Comparison of ENCODE assay signal across 21 cellular contexts in genomic region chr11:111845256-111846028, GRCh38. TPM values are rescaled to one million over a fixed set of nuclear protein-coding genes. Genes with fewer than 3 reads are reported as not detected.
A peak's percentile ranks its signal among the peaks of the same experiment; 100 is the strongest.
DNase-seq lines count a peak whose midpoint lies in the region; ATAC-seq, FAIRE-seq and TF ChIP-seq lines count a peak whose summit lies in the region.
"Had no signal": no experiment of that assay in that cellular context is flagged by ENCODE, and none has a peak within 500 bp of the region (broad histone marks: within the 10 kb centered on the region; RNA-seq: fewer than 3 reads in every experiment).

No MANE protein-coding gene starts in this region.

- TF ChIP-seq POLR2A in H54 (IDR thresholded peaks at IDR 0.05; ENCODE audit: low read depth, low read length): no peak

- no peaks in the 10 kb centered on the region for H3K27me3 ChIP-seq in upper lobe of right lung
- H3K27me3 ChIP-seq: colonic mucosa, sigmoid colon, thyroid gland had no signal

- peaks cover 4% of the 10 kb centered on the region for H3K4me1 Mint-ChIP-seq in activated CD4-positive, alpha-beta T cell treated with anti-CD3 and anti-CD28 coated beads for 36 hours

- peak overlapping the region; percentile 58 for H3K27ac Mint-ChIP-seq in activated CD4-positive, alpha-beta T cell treated with anti-CD3 and anti-CD28 coated beads for 36 hours
- H3K27ac Mint-ChIP-seq: immature natural killer cell had no signal

- ATAC-seq in activated CD4-positive, alpha-beta T cell treated with anti-CD3 and anti-CD28 coated beads for 36 hours: no peak
- ATAC-seq in upper lobe of right lung (peak; percentile 69), GM18517 (IDR thresholded peaks at IDR 0.05; ENCODE audit: unreplicated experiment) (no peak)
- ATAC-seq: GM12878 had no signal

- no peak for FAIRE-seq in H54 (lab: Jason Lieb, UNC)
- FAIRE-seq: GM12878 had no signal

- intact Hi-C loops in activated CD4-positive, alpha-beta T cell treated with anti-CD3 and anti-CD28 coated beads for 36 hours (cut with DNase I, micrococcal nuclease): no loop called here
- intact Hi-C loops in upper lobe of right lung (cut with DNase I): loop anchor here (10.0 kb wide), 2 partner anchors 71 to 281 kb away; no protein-coding TSS in a partner anchor

- H3K9me3 Mint-ChIP-seq in activated CD4-positive, alpha-beta T cell treated with anti-CD3 and anti-CD28 coated beads for 36 hours (ENCODE audit: low read depth): no peaks in the 10 kb centered on the region
- H3K9me3 Mint-ChIP-seq: immature natural killer cell had no signal

- no peaks in the 10 kb centered on the region for H3K9me3 ChIP-seq in upper lobe of right lung
- H3K9me3 ChIP-seq: colonic mucosa, sigmoid colon, thyroid gland had no signal

- H3K4me3 Mint-ChIP-seq in activated CD4-positive, alpha-beta T cell treated with anti-CD3 and anti-CD28 coated beads for 36 hours: no peak overlapping the region
- H3K4me3 Mint-ChIP-seq: immature natural killer cell had no signal

- H3K27ac ChIP-seq in upper lobe of right lung: peak overlapping the region; percentile 47
- H3K27ac ChIP-seq: colonic mucosa, epithelial cell of prostate, sigmoid colon, thyroid gland had no signal

- CTCF ChIA-PET in activated CD4-positive, alpha-beta T cell treated with anti-CD3 and anti-CD28 coated beads for 36 hours (lab: Charles Lee): interaction anchor here (0.7 to 3.6 kb wide), 8 partner anchors 8 to 225 kb away, joined by 3 to 18 read pairs (median 3); partner anchors contain the start of gene ALG9

- no peaks in the 10 kb centered on the region for H3K4me1 ChIP-seq in upper lobe of right lung
- H3K4me1 ChIP-seq: colonic mucosa had no signal

- no peak for TF ChIP-seq CTCF in upper lobe of right lung (IDR thresholded peaks at IDR 0.05)

- DNase-seq in activated CD4-positive, alpha-beta T cell treated with anti-CD3 and anti-CD28 coated beads for 36 hours: no peak
- no peak for DNase-seq in activated CD4-positive, alpha-beta T cell treated with anti-CD3 and anti-CD28 coated beads, Interleukin-2, amount 50 U/mL, for 48 hours
- peak; percentile 82 for DNase-seq in SIG-M5 treated with dmso at 0.1 percent for 504 hours (lab: John Stamatoyannopoulos, UW; ENCODE audit: unreplicated experiment)
- DNase-seq in fibroblast of peridontal ligament (ENCODE audit: extremely low read depth): peak; percentile 56
- no peak for DNase-seq in upper lobe of right lung
- DNase-seq in GM19238 (ENCODE audit: insufficient read length, low spot score): no peak
- DNase-seq in H54 (ENCODE audit: insufficient read length, low spot score): no peak
- DNase-seq: 8988T; colonic mucosa; glutamatergic neuron; immature natural killer cell; NCI-H146; NCI-H446; occipital lobe; sigmoid colon; stimulated activated CD4-positive, alpha-beta T cell treated with anti-CD3 and anti-CD28 coated beads, Interleukin-4, amount 100 ng/mL, for 4 hours; SW 1271; thyroid gland had no signal

- POLR2A ChIA-PET in activated CD4-positive, alpha-beta T cell treated with anti-CD3 and anti-CD28 coated beads for 36 hours (lab: Charles Lee): no interaction called here

- H3K36me3 ChIP-seq in upper lobe of right lung: peaks cover 46% of the 10 kb centered on the region
- H3K36me3 ChIP-seq: colonic mucosa had no signal

- peaks cover 17% of the 10 kb centered on the region for H3K36me3 Mint-ChIP-seq in activated CD4-positive, alpha-beta T cell treated with anti-CD3 and anti-CD28 coated beads for 36 hours (ENCODE audit: low read depth)

- H3K4me3 ChIP-seq in upper lobe of right lung: no peak overlapping the region
- H3K4me3 ChIP-seq: colonic mucosa, GM12878, sigmoid colon, thyroid gland had no signal

- H3K27me3 Mint-ChIP-seq in activated CD4-positive, alpha-beta T cell treated with anti-CD3 and anti-CD28 coated beads for 36 hours: no peaks in the 10 kb centered on the region

RNA-seq across cellular contexts. Expression of gene ALG9, which starts 25.9 kb away (rescaled TPM):
- total RNA-seq in activated CD4-positive, alpha-beta T cell treated with anti-CD3 and anti-CD28 coated beads for 36 hours: 10 to 100 TPM; 30.4 to 41.2 TPM
- 26.6 TPM for total RNA-seq in upper lobe of right lung

RNA-seq across cellular contexts. Expression of gene FDXACB1, which starts 33.5 kb away (rescaled TPM):
- 1 to 10 TPM; 5.9 to 6.0 TPM for total RNA-seq in activated CD4-positive, alpha-beta T cell treated with anti-CD3 and anti-CD28 coated beads for 36 hours
- 1.9 TPM for total RNA-seq in upper lobe of right lung

RNA-seq across cellular contexts. Expression of gene CFAP68, which starts 33.9 kb away (rescaled TPM):
- 10 to 100 TPM; 32.1 to 49.7 TPM for total RNA-seq in activated CD4-positive, alpha-beta T cell treated with anti-CD3 and anti-CD28 coated beads for 36 hours
- total RNA-seq in upper lobe of right lung: 20.0 TPM

Comparison
In these comparisons a context has a peak if more than half of its experiments do, and no peak if none do; other contexts are left out.
1. DNase-seq: peak in SIG-M5 treated with dmso at 0.1 percent for 504 hours (single experiment) and fibroblast of peridontal ligament (single experiment); none in activated CD4-positive, alpha-beta T cell treated with anti-CD3 and anti-CD28 coated beads for 36 hours (single experiment), activated CD4-positive, alpha-beta T cell treated with anti-CD3 and anti-CD28 coated beads, Interleukin-2, amount 50 U/mL, for 48 hours (0 of 2), upper lobe of right lung (single experiment), GM19238 (single experiment) and H54 (single experiment).